ENCODE assay signal across 8 cellular contexts in genomic region chr5:111092062-111092853, GRCh38.
A peak's percentile ranks its signal among the peaks of the same experiment; 100 is the strongest.
DNase-seq lines count a peak whose midpoint lies in the region; ATAC-seq and TF ChIP-seq lines count a peak whose summit lies in the region.

Gene WDR36 (plus strand): TSS chr5:111092348. CDS start chr5:111092457, 109 bp downstream.

- H3K4me1 Mint-ChIP-seq in central memory CD8-positive, alpha-beta T cell = peaks cover 28% of the 10 kb centered on the region

- ATAC-seq in GM19025 (IDR thresholded peaks at IDR 0.05; ENCODE audit: low read depth, unreplicated experiment) (peak; percentile 92), HG03342 (IDR thresholded peaks at IDR 0.05; ENCODE audit: unreplicated experiment) (peak; percentile 89)
- peak; percentile 89 for ATAC-seq in central memory CD8-positive, alpha-beta T cell (replicated peaks; ENCODE audit: extremely low read depth, poor library complexity, severe bottlenecking)

- no peaks in the 10 kb centered on the region for H3K9me3 Mint-ChIP-seq in central memory CD8-positive, alpha-beta T cell

- H3K27me3 Mint-ChIP-seq in central memory CD8-positive, alpha-beta T cell = peaks cover 18% of the 10 kb centered on the region

- TF ChIP-seq CTCF in AG09319 (IDR thresholded peaks at IDR 0.05; ENCODE audit: low read depth, low read length) = no peak

- peaks cover 20% of the 10 kb centered on the region for H3K36me3 Mint-ChIP-seq in central memory CD8-positive, alpha-beta T cell (ENCODE audit: insufficient read depth)

- DNase-seq in AG09319 (ENCODE audit: extremely low read depth, low read depth) (peak; percentile 77), NCI-H345 treated with DMSO at 0.1 percent for 48 hours (lab: John Stamatoyannopoulos, UW; ENCODE audit: unreplicated experiment) (peak; percentile 58), inferior parietal cortex (ENCODE audit: extremely low spot score) (peak; percentile 94), smooth muscle cell of the brain vasculature (ENCODE audit: low read depth, low spot score) (peak; percentile 78)
- peak; percentile 70 to 82 (median 78) for DNase-seq in activated CD4-positive, CD25-positive, alpha-beta regulatory T cell (lab: John Stamatoyannopoulos, UW)
- peak; percentile 83 to 87 for DNase-seq in central memory CD8-positive, alpha-beta T cell (ENCODE audit: low spot score in 2 of 2)

- H3K4me3 Mint-ChIP-seq in central memory CD8-positive, alpha-beta T cell = peak within 1 kb of the TSS; percentile 98

- peak within 1 kb of the TSS; percentile 97 for H3K27ac Mint-ChIP-seq in central memory CD8-positive, alpha-beta T cell (ENCODE audit: low read depth)

Comparison
In these comparisons a context has a peak if more than half of its experiments do, and no peak if none do; other contexts are left out.
1. Peak in every context shown above with its lines: DNase-seq and ATAC-seq.